In genomic region chr5:135426102-135427082, GRCh38 we compare ENCODE assay signal across 8 cellular contexts. TPM values are rescaled to one million over a fixed set of nuclear protein-coding genes. Genes with fewer than 3 reads are reported as not detected.
DNase-seq lines count a peak whose midpoint lies in the region; ATAC-seq and FAIRE-seq lines count a peak whose summit lies in the region.

No MANE protein-coding gene starts in this region.

- peaks cover 0 to 4% (median 0%) of the 10 kb centered on the region in 3 donors for H3K4me1 Mint-ChIP-seq in naive B cell

- H3K9me3 Mint-ChIP-seq in naive B cell = peaks cover 6 to 13% (median 10%) of the 10 kb centered on the region in 7 donors

- ATAC-seq in GM21423 (IDR thresholded peaks at IDR 0.05; ENCODE audit: unreplicated experiment) = peak; percentile 90
- peak; percentile 78 to 87 for ATAC-seq in naive B cell (ENCODE audit: low read depth in 2 of 2)

- DNase-seq in activated CD4-positive, alpha-beta T cell treated with anti-CD3 and anti-CD28 coated beads for 4 hours = peak; percentile 19 to 23
- DNase-seq in activated CD4-positive, alpha-beta T cell treated with anti-CD3 and anti-CD28 coated beads, Interleukin-2, amount 50 U/mL, for 1 hour = no peak
- peak; percentile 47 for DNase-seq in HuH-7 (ENCODE audit: low spot score)
- peak; percentile 26 for DNase-seq in RCC 7860 (ENCODE audit: low spot score)
- DNase-seq in dermis microvascular lymphatic vessel endothelial cell (ENCODE audit: low read depth in 2 of 2) = peak; percentile 50 to 65
- DNase-seq in naive B cell = peak; percentile 20
- no peak for DNase-seq in cerebellar nuclear complex (lab: John Stamatoyannopoulos, UW)

- H3K36me3 Mint-ChIP-seq in naive B cell = peaks cover 0 to 9% of the 10 kb centered on the region in 2 donors

- no peak overlapping the region for H3K4me3 Mint-ChIP-seq in naive B cell

- H3K27me3 Mint-ChIP-seq in naive B cell = peaks cover 9 to 26% (median 18%) of the 10 kb centered on the region in 3 donors

- peak overlapping the region in 1 of 6 donors; percentile 6 for H3K27ac Mint-ChIP-seq in naive B cell

- FAIRE-seq in RCC 7860 (lab: Jason Lieb, UNC) = no peak

RNA-seq across cellular contexts. Expression of gene DCANP1, which starts 20.8 kb away (rescaled TPM):
- total RNA-seq in dermis microvascular lymphatic vessel endothelial cell = not detected in 2 replicates
- polyA plus RNA-seq in naive B cell (ENCODE audit: low read depth in 6 of 6) = not detected

RNA-seq across cellular contexts. Expression of gene TIFAB, which starts 25.8 kb away (rescaled TPM):
- total RNA-seq in dermis microvascular lymphatic vessel endothelial cell = not detected in 2 replicates
- polyA plus RNA-seq in naive B cell (ENCODE audit: low read depth in 6 of 6) = not detected

RNA-seq across cellular contexts. Expression of gene MACROH2A1, which starts 27.4 kb away (rescaled TPM):
- total RNA-seq in dermis microvascular lymphatic vessel endothelial cell = 159 TPM in 2 replicates
- polyA plus RNA-seq in naive B cell (ENCODE audit: low read depth in 6 of 6) = 100 to 1,000 TPM in 5 of 6 donors, 10 to 100 TPM in 1; 85.2 to 170 (median 120) TPM

Comparison
In these comparisons a context has a peak if more than half of its experiments do, and no peak if none do; other contexts are left out.
1. DNase-seq: peak in activated CD4-positive, alpha-beta T cell treated with anti-CD3 and anti-CD28 coated beads for 4 hours (2 of 2), HuH-7 (single experiment), RCC 7860 (single experiment), dermis microvascular lymphatic vessel endothelial cell (2 of 2) and naive B cell (single experiment); none in activated CD4-positive, alpha-beta T cell treated with anti-CD3 and anti-CD28 coated beads, Interleukin-2, amount 50 U/mL, for 1 hour (single experiment) and cerebellar nuclear complex (0 of 2).